12 cellular contexts compared by ENCODE assay signal in the genomic region with DNA sequence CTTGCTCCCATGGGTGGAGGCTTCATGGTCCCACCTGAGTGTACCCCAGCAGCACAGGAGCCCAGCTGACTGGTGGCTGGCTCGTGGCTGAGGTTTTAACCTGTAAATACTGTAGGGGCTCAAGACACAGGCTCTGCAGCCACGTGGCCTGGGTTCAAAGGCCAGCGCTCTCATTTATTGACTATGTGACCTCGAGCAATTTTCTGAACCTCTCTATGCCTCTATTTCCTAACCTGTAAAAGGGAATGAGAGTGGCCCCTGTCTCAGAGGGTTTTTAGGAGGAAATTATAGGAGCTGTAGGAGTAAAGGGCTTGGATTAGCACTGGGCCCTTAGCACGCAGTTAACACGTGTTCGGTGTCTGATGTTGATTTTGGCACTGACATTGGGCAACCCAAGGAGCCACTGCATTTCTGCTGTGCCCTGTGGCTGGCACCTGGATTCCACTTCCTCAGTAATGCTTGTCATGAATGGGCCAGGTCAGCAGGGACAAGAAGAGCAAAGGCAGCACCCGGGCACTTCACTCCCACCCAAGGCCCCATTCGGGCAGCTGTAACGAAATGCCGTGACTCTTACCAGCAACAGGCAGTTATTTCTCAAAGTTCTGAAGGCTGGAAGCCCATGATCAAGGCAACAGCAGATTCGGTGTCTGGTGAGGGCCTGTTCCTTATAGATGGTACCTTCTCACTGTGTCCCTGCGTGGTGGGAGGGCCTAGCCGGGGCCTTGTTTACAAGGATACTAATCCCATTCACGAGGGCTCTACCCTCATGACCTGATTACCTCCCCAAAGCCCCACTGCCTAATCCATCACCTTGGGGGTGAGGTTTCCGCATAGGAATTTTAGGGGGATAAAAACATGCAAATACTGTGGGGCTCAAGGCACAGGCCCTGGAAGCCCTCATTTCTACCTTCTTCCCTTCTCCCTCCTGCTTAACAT. TPM values are rescaled to one million over a fixed set of nuclear protein-coding genes. Genes with fewer than 3 reads are reported as not detected.
A peak's percentile ranks its signal among the peaks of the same experiment; 100 is the strongest.
DNase-seq lines count a peak whose midpoint lies in the region; ATAC-seq and TF ChIP-seq lines count a peak whose summit lies in the region.
"Had no signal": no experiment of that assay in that cellular context is flagged by ENCODE, and none has a peak within 500 bp of the region (broad histone marks: within the 10 kb centered on the region; RNA-seq: fewer than 3 reads in every experiment).

No MANE protein-coding gene starts in this region.

- intact Hi-C loops in sigmoid colon (cut with DNase I): loop anchor here (5.0 kb wide), 1 partner anchor 32 kb away; no protein-coding TSS in a partner anchor

- H3K4me1 Mint-ChIP-seq in CD8-positive, alpha-beta memory T cell: no peaks in the 10 kb centered on the region
- H3K4me1 Mint-ChIP-seq in activated naive CD8-positive, alpha-beta T cell treated with anti-CD3 and anti-CD28 coated beads, Interleukin-2, amount 50 U/mL, for 24 hours: no peaks in the 10 kb centered on the region
- H3K4me1 Mint-ChIP-seq: activated naive CD4-positive, alpha-beta T cell treated with anti-CD3 and anti-CD28 coated beads, Interleukin-2, amount 50 U/mL, for 24 hours; B cell had no signal

- TF ChIP-seq CTCF in sigmoid colon (IDR thresholded peaks at IDR 0.05): no peak

- H3K9me3 ChIP-seq in sigmoid colon: no peaks in the 10 kb centered on the region
- no peaks in the 10 kb centered on the region for H3K9me3 ChIP-seq in CD8-positive, alpha-beta memory T cell (ENCODE audit: low read length)

- H3K27me3 ChIP-seq in layer of hippocampus (ENCODE audit: control insufficient read depth, insufficient read depth, low read length) (no peaks in the 10 kb centered on the region), sigmoid colon (no peaks in the 10 kb centered on the region)
- H3K27me3 ChIP-seq in CD8-positive, alpha-beta memory T cell (ENCODE audit: insufficient read depth, low read length, poor library complexity, severe bottlenecking): peaks cover 5% of the 10 kb centered on the region

- no peaks in the 10 kb centered on the region for H3K36me3 Mint-ChIP-seq in CD8-positive, alpha-beta memory T cell
- no peaks in the 10 kb centered on the region for H3K36me3 Mint-ChIP-seq in activated naive CD8-positive, alpha-beta T cell treated with anti-CD3 and anti-CD28 coated beads, Interleukin-2, amount 50 U/mL, for 24 hours (ENCODE audit: low read depth)
- H3K36me3 Mint-ChIP-seq: activated naive CD4-positive, alpha-beta T cell treated with anti-CD3 and anti-CD28 coated beads, Interleukin-2, amount 50 U/mL, for 24 hours had no signal

- WGBS in sigmoid colon, 2 donors: 31 to 68% methylated on average over 16 of the region's 16 CpGs

- no peaks in the 10 kb centered on the region for H3K9me3 Mint-ChIP-seq in CD8-positive, alpha-beta memory T cell
- H3K9me3 Mint-ChIP-seq in activated naive CD8-positive, alpha-beta T cell treated with anti-CD3 and anti-CD28 coated beads, Interleukin-2, amount 50 U/mL, for 24 hours: no peaks in the 10 kb centered on the region
- H3K9me3 Mint-ChIP-seq: activated naive CD4-positive, alpha-beta T cell treated with anti-CD3 and anti-CD28 coated beads, Interleukin-2, amount 50 U/mL, for 24 hours had no signal

- no peak for TF ChIP-seq EP300 in sigmoid colon (IDR thresholded peaks at IDR 0.05)

- H3K27ac ChIP-seq in angular gyrus (ENCODE audit: low read depth, low read length) (peak overlapping the region; percentile 35), layer of hippocampus (ENCODE audit: low read depth, low read length) (peak overlapping the region; percentile 67), sigmoid colon (peak overlapping the region; percentile 75 to 97 (median 92))
- H3K27ac ChIP-seq in CD8-positive, alpha-beta memory T cell (ENCODE audit: low read depth, low read length): no peak overlapping the region

- TF ChIP-seq POLR2A in sigmoid colon (IDR thresholded peaks at IDR 0.05): no peak

- peaks cover 0 to 96% (median 95%) of the 10 kb centered on the region in 4 donors for H3K4me1 ChIP-seq in sigmoid colon
- H3K4me1 ChIP-seq in CD8-positive, alpha-beta memory T cell (ENCODE audit: insufficient read depth, low read length): no peaks in the 10 kb centered on the region

- POLR2A ChIA-PET in CD8-positive, alpha-beta memory T cell (lab: Charles Lee): no interaction called here

- no peak overlapping the region for H3K4me3 ChIP-seq in sigmoid colon
- H3K4me3 ChIP-seq in CD8-positive, alpha-beta memory T cell (ENCODE audit: low read length): no peak overlapping the region

- no peak overlapping the region for H3K27ac Mint-ChIP-seq in CD8-positive, alpha-beta memory T cell
- H3K27ac Mint-ChIP-seq in activated naive CD8-positive, alpha-beta T cell treated with anti-CD3 and anti-CD28 coated beads, Interleukin-2, amount 50 U/mL, for 24 hours: no peak overlapping the region
- H3K27ac Mint-ChIP-seq: activated naive CD4-positive, alpha-beta T cell treated with anti-CD3 and anti-CD28 coated beads, Interleukin-2, amount 50 U/mL, for 24 hours had no signal

- ATAC-seq in activated naive CD8-positive, alpha-beta T cell treated with anti-CD3 and anti-CD28 coated beads, Interleukin-2, amount 50 U/mL, for 24 hours: no peak
- no peak for ATAC-seq in HG03469 (IDR thresholded peaks at IDR 0.05; ENCODE audit: unreplicated experiment)

- peaks cover 0 to 1% of the 10 kb centered on the region in 2 donors for H3K27me3 Mint-ChIP-seq in CD8-positive, alpha-beta memory T cell
- H3K27me3 Mint-ChIP-seq in activated naive CD8-positive, alpha-beta T cell treated with anti-CD3 and anti-CD28 coated beads, Interleukin-2, amount 50 U/mL, for 24 hours: peaks cover 3% of the 10 kb centered on the region
- H3K27me3 Mint-ChIP-seq: activated naive CD4-positive, alpha-beta T cell treated with anti-CD3 and anti-CD28 coated beads, Interleukin-2, amount 50 U/mL, for 24 hours had no signal

- CTCF ChIA-PET in CD8-positive, alpha-beta memory T cell (lab: Charles Lee): no interaction called here

- DNase-seq in HT-29 (ENCODE audit: low spot score) (peak; percentile 69), sigmoid colon (no peak), NCI-H2227 treated with DMSO at 0.1 percent for 48 hours (lab: John Stamatoyannopoulos, UW) (no peak)
- DNase-seq in CD8-positive, alpha-beta memory T cell: no peak
- DNase-seq in activated naive CD8-positive, alpha-beta T cell treated with anti-CD3 and anti-CD28 coated beads, Interleukin-2, amount 50 U/mL, for 24 hours: no peak
- DNase-seq: activated CD4-positive, alpha-beta T cell treated with anti-CD3 and anti-CD28 coated beads for 1 hour; NCI-H1930 had no signal

- no peaks in the 10 kb centered on the region for H3K36me3 ChIP-seq in sigmoid colon
- H3K36me3 ChIP-seq in CD8-positive, alpha-beta memory T cell (ENCODE audit: insufficient read depth, low read length): no peaks in the 10 kb centered on the region

- H3K4me3 Mint-ChIP-seq in CD8-positive, alpha-beta memory T cell: no peak overlapping the region
- H3K4me3 Mint-ChIP-seq in activated naive CD8-positive, alpha-beta T cell treated with anti-CD3 and anti-CD28 coated beads, Interleukin-2, amount 50 U/mL, for 24 hours: no peak overlapping the region
- H3K4me3 Mint-ChIP-seq: activated naive CD4-positive, alpha-beta T cell treated with anti-CD3 and anti-CD28 coated beads, Interleukin-2, amount 50 U/mL, for 24 hours; B cell had no signal

RNA-seq across cellular contexts. Expression of a gene that starts 25.2 kb away (rescaled TPM):
- total RNA-seq in HT-29 (2014; rRNA removed; shearing (Covaris generic)): 54.2 and 56.1 TPM in 2 replicates
- total RNA-seq in sigmoid colon: 10 to 100 TPM; 25.0 to 44.9 (median 32.1) TPM
- polyA plus RNA-seq in sigmoid colon: 10 to 100 TPM; 28.7 to 76.2 (median 33.0) TPM
- total RNA-seq in CD8-positive, alpha-beta memory T cell: under 1 TPM; 0.24 to 0.26 TPM
- polyA plus RNA-seq in CD8-positive, alpha-beta memory T cell: not detected

Comparison
In these comparisons a context has a peak if more than half of its experiments do, and no peak if none do; other contexts are left out.
1. RNA of a gene that starts 25.2 kb away (total RNA-seq): 54.2 to 56.1 TPM in HT-29 and 25.0 to 44.9 TPM in sigmoid colon; 0.24 to 0.26 TPM in CD8-positive, alpha-beta memory T cell; every median in the first group is over 10 times any median in the second.